ENCODE assay signal across 35 cellular contexts in genomic region chr11:94027210-94027609, GRCh38. TPM values are rescaled to one million over a fixed set of nuclear protein-coding genes. Genes with fewer than 3 reads are reported as not detected.
"Had no signal": no experiment of that assay in that cellular context is flagged by ENCODE, and none has a peak within 500 bp of the region (broad histone marks: within the 10 kb centered on the region; RNA-seq: fewer than 3 reads in every experiment).

No MANE protein-coding gene starts in this region.

- H3K4me1 ChIP-seq: lower lobe of right lung, neural progenitor cell, parathyroid adenoma, right atrium auricular region, right lobe of liver, suprapubic skin, tibial nerve, uterus had no signal

- H3K27ac Mint-ChIP-seq: mesothelial cell of epicardium; naive B cell; natural killer cell; nephron progenitor cell; neural progenitor cell; stimulated activated effector memory CD8-positive, alpha-beta T cell treated with anti-CD3 and anti-CD28 coated beads, Interleukin-12 subunit alpha, Interleukin-12 subunit beta, amount 100 ng/mL, for 72 hours; stimulated activated naive CD8-positive, alpha-beta T cell treated with anti-CD3 and anti-CD28 coated beads, Interleukin-15, Interleukin-2, amounts not matched to agents 100 ng/mL and 50 ng/mL, for 24 hours; type B pancreatic cell had no signal

- H3K27ac ChIP-seq: hepatocyte, lower lobe of right lung, neural progenitor cell, neutrophil, parathyroid adenoma, right atrium auricular region, right lobe of liver, suprapubic skin, thoracic aorta, tibial nerve, uterus had no signal

- H3K36me3 ChIP-seq: lower lobe of right lung, neural progenitor cell, neutrophil, right atrium auricular region, right lobe of liver, suprapubic skin, thoracic aorta, tibial nerve, uterus had no signal

- DNase-seq: islet precursor cell; kidney glomerular epithelial cell; left cardiac atrium; lower lobe of right lung; mesendoderm; naive B cell; natural killer cell; nephron progenitor cell; occipital lobe; right lobe of liver; stimulated activated CD4-positive, alpha-beta T cell treated with anti-CD3 and anti-CD28 coated beads, Interleukin-12 subunit alpha, Interleukin-12 subunit beta, amount 100 ng/mL, for 4 hours; stimulated activated CD4-positive, alpha-beta T cell treated with anti-CD3 and anti-CD28 coated beads, Interleukin-15, amount 100 ng/mL, for 24 hours; stimulated activated CD4-positive, alpha-beta T cell treated with anti-CD3 and anti-CD28 coated beads, Interleukin-4, amount 100 ng/mL, for 24 hours; stimulated activated naive CD4-positive, alpha-beta T cell; uterus had no signal

- H2AFZ ChIP-seq: hepatocyte, neural progenitor cell, parathyroid adenoma had no signal

- H3K9ac ChIP-seq: neural progenitor cell, parathyroid adenoma had no signal

- H3K36me3 Mint-ChIP-seq: natural killer cell; neural progenitor cell; stimulated activated effector memory CD8-positive, alpha-beta T cell treated with anti-CD3 and anti-CD28 coated beads, Interleukin-12 subunit alpha, Interleukin-12 subunit beta, amount 100 ng/mL, for 72 hours; type B pancreatic cell had no signal

- H3K4me3 ChIP-seq: hepatocyte, lower lobe of right lung, neural progenitor cell, right atrium auricular region, right lobe of liver, suprapubic skin, thoracic aorta, tibial nerve, uterus had no signal

- H3K9me3 ChIP-seq: lower lobe of right lung, neutrophil, right lobe of liver, uterus had no signal

- H3K27me3 Mint-ChIP-seq: type B pancreatic cell had no signal

- H3K4me3 Mint-ChIP-seq: mesothelial cell of epicardium; naive B cell; natural killer cell; nephron progenitor cell; neural progenitor cell; stimulated activated effector memory CD8-positive, alpha-beta T cell treated with anti-CD3 and anti-CD28 coated beads, Interleukin-12 subunit alpha, Interleukin-12 subunit beta, amount 100 ng/mL, for 72 hours; stimulated activated naive CD8-positive, alpha-beta T cell treated with anti-CD3 and anti-CD28 coated beads, Interleukin-15, Interleukin-2, amounts not matched to agents 100 ng/mL and 50 ng/mL, for 24 hours; type B pancreatic cell had no signal

- H3K9me3 Mint-ChIP-seq: neural progenitor cell, type B pancreatic cell had no signal

- H3K27me3 ChIP-seq: hepatocyte, neural progenitor cell, neutrophil, right atrium auricular region, right lobe of liver, suprapubic skin, tibial nerve, uterus had no signal

- H3K4me2 ChIP-seq: hepatocyte, neural progenitor cell had no signal

- H3K4me1 Mint-ChIP-seq: naive B cell; natural killer cell; nephron progenitor cell; neural progenitor cell; stimulated activated effector memory CD8-positive, alpha-beta T cell treated with anti-CD3 and anti-CD28 coated beads, Interleukin-12 subunit alpha, Interleukin-12 subunit beta, amount 100 ng/mL, for 72 hours had no signal

- H3K79me2 ChIP-seq: hepatocyte, parathyroid adenoma had no signal

RNA-seq across cellular contexts. Expression of gene HEPHL1, which starts 6.1 kb away (rescaled TPM):
- total RNA-seq: left cardiac atrium, left lobe of liver, liver, lower lobe of right lung, mesothelial cell of epicardium, mononuclear cell, natural killer cell, occipital lobe, osteocyte, posterior vena cava, pulmonary artery endothelial cell, right atrium auricular region, right lobe of liver, subcutaneous adipose tissue, thoracic aorta, tibial nerve, ureter, uterus had no signal
